1 cellular context compared by ENCODE assay signal in genomic region chr17:81016575-81016974, GRCh38.
TF ChIP-seq lines count a peak whose summit lies in the region.

No MANE protein-coding gene starts in this region.

TF ChIP-seq in A549, 52 proteins besides CTCF, POLR2A, EP300 and RAD21:
- TF ChIP-seq FOSL2 (IDR thresholded peaks at IDR 0.05) (no peak), FOSL2 (CRISPR knock-in tag; IDR thresholded peaks at IDR 0.05) (no peak), HOXA7 (CRISPR knock-in tag; IDR thresholded peaks at IDR 0.05) (no peak), TFCP2L1 (CRISPR knock-in tag; IDR thresholded peaks at IDR 0.05) (no peak), BCL3 (IDR thresholded peaks at IDR 0.05) (no peak), EHMT2 (IDR thresholded peaks at IDR 0.05; ENCODE audit: low read depth) (no peak), PHF8 (IDR thresholded peaks at IDR 0.05; ENCODE audit: borderline replicate concordance, low read depth) (no peak), EHF (CRISPR knock-in tag; IDR thresholded peaks at IDR 0.05) (no peak), FOXS1 (CRISPR knock-in tag; IDR thresholded peaks at IDR 0.05) (no peak), NR3C1 (IDR thresholded peaks at IDR 0.05) (no peak), KDM1A (IDR thresholded peaks at IDR 0.05; ENCODE audit: low read depth) (no peak), ELK1 (IDR thresholded peaks at IDR 0.05; ENCODE audit: low read depth, low read length) (no peak), MYC (IDR thresholded peaks at IDR 0.05; ENCODE audit: borderline replicate concordance, low read length) (no peak), CHD2 (IDR thresholded peaks at IDR 0.05; ENCODE audit: low read length, partially characterized antibody) (no peak), HOXB13 (CRISPR knock-in tag; IDR thresholded peaks at IDR 0.05; ENCODE audit: low read depth) (no peak), BHLHE40 (IDR thresholded peaks at IDR 0.05; ENCODE audit: low read depth, low read length) (no peak), RNF2 (IDR thresholded peaks at IDR 0.05; ENCODE audit: borderline replicate concordance, low read depth) (no peak), CBX2 (IDR thresholded peaks at IDR 0.05; ENCODE audit: borderline replicate concordance, low read depth) (no peak), JUN (IDR thresholded peaks at IDR 0.05) (no peak)
TF ChIP-seq in A549: peak in this region for 0.
